Comparison of ENCODE assay signal across 14 cellular contexts in genomic region chr6:74068945-74069570, GRCh38.
A peak's percentile ranks its signal among the peaks of the same experiment; 100 is the strongest.
DNase-seq lines count a peak whose midpoint lies in the region; TF ChIP-seq lines count a peak whose summit lies in the region.
"Had no signal": no experiment of that assay in that cellular context is flagged by ENCODE, and none has a peak within 500 bp of the region (broad histone marks: within the 10 kb centered on the region; RNA-seq: fewer than 3 reads in every experiment).

No MANE protein-coding gene starts in this region.

- H3K18ac ChIP-seq in mesenchymal stem cell (ENCODE audit: low read depth in 1 of 2, low read length in 2 of 2) = peak overlapping the region in 1 of 2 experiments; percentile 18

- no peak overlapping the region for H2BK15ac ChIP-seq in mesenchymal stem cell (ENCODE audit: low read depth, poor library complexity, severe bottlenecking)

- H3K4me1 ChIP-seq in mesenchymal stem cell (ENCODE audit: control insufficient read depth, insufficient read depth, low read depth, low read length) (no peaks in the 10 kb centered on the region), ascending aorta (no peaks in the 10 kb centered on the region)
- H3K4me1 ChIP-seq: pancreas had no signal

- H4K91ac ChIP-seq in mesenchymal stem cell (ENCODE audit: low read length) = no peak overlapping the region

- no peak overlapping the region for H3K4ac ChIP-seq in mesenchymal stem cell (ENCODE audit: low read depth in 1 of 2, low read length in 2 of 2)

- peak overlapping the region; percentile 38 to 86 for H2BK12ac ChIP-seq in mesenchymal stem cell (ENCODE audit: low read length in 2 of 2)

- H3K27ac ChIP-seq in brain microvascular endothelial cell (peak overlapping the region; percentile 74), mesenchymal stem cell (ENCODE audit: low read length, poor library complexity, severe bottlenecking) (no peak overlapping the region), ascending aorta (no peak overlapping the region)
- H3K27ac ChIP-seq: coronary artery, pancreas, vagina had no signal

- H3K36me3 ChIP-seq in brain microvascular endothelial cell (replicated peaks) = no peaks in the 10 kb centered on the region
- H3K36me3 ChIP-seq in mesenchymal stem cell (ENCODE audit: control insufficient read depth in 1 of 2, insufficient read depth in 2 of 2, low read depth in 1 of 2, low read length in 2 of 2) = no peaks in the 10 kb centered on the region
- H3K36me3 ChIP-seq in ascending aorta = no peaks in the 10 kb centered on the region
- H3K36me3 ChIP-seq: pancreas, vagina had no signal

- H3K79me1 ChIP-seq in mesenchymal stem cell (replicated peaks; ENCODE audit: low read length, poor library complexity, severe bottlenecking) = no peaks in the 10 kb centered on the region

- H3K14ac ChIP-seq in mesenchymal stem cell (ENCODE audit: low read length in 2 of 2) = no peak overlapping the region

- H4K8ac ChIP-seq in mesenchymal stem cell (ENCODE audit: low read length) = no peak overlapping the region

- H3K27ac Mint-ChIP-seq in nephron progenitor cell = no peak overlapping the region
- H3K27ac Mint-ChIP-seq: B cell had no signal

- H2AFZ ChIP-seq in mesenchymal stem cell (ENCODE audit: low read depth, low read length) = peak overlapping the region; percentile 29

- no peak overlapping the region for H3K4me2 ChIP-seq in mesenchymal stem cell (ENCODE audit: low read length, poor library complexity, severe bottlenecking)

- H3K9ac ChIP-seq in mesenchymal stem cell (ENCODE audit: low read length) = peak overlapping the region; percentile 34

- DNase-seq in AG10803 (ENCODE audit: low read depth) (peak; percentile 93), HCEC 1CT (peak; percentile 81), brain microvascular endothelial cell (peak; percentile 54), mesenchymal stem cell (no peak), ascending aorta (ENCODE audit: low spot score in 2 of 2) (no peak), GF-D8 (lab: John Stamatoyannopoulos, UW) (no peak), nephron progenitor cell (no peak)
- DNase-seq in activated CD8-positive, alpha-beta memory T cell treated with anti-CD3 and anti-CD28 coated beads, Interleukin-2, amount 50 U/mL, for 48 hours = no peak
- DNase-seq: activated gamma-delta T cell treated with Interleukin-2 at 50 U/mL for 16 hours, aorta had no signal

- H3K9me3 ChIP-seq in mesenchymal stem cell (ENCODE audit: control insufficient read depth, low read length) (no peaks in the 10 kb centered on the region), ascending aorta (no peaks in the 10 kb centered on the region)
- H3K9me3 ChIP-seq: pancreas, vagina had no signal

- no peak overlapping the region for H2BK5ac ChIP-seq in mesenchymal stem cell (ENCODE audit: low read depth, low read length, poor library complexity, severe bottlenecking)

- no peak overlapping the region for H3K23ac ChIP-seq in mesenchymal stem cell (ENCODE audit: low read length in 2 of 2)

- H3K4me3 Mint-ChIP-seq in nephron progenitor cell = no peak overlapping the region
- H3K4me3 Mint-ChIP-seq: B cell had no signal

- no peak overlapping the region for H2BK120ac ChIP-seq in mesenchymal stem cell (ENCODE audit: low read depth, low read length)

- no peaks in the 10 kb centered on the region for H3K36me3 Mint-ChIP-seq in nephron progenitor cell (ENCODE audit: low read depth)

- intact Hi-C loops in ascending aorta (cut with DNase I) = no loop called here

- peaks cover 3% of the 10 kb centered on the region for H3K27me3 Mint-ChIP-seq in nephron progenitor cell (ENCODE audit: low read depth, poor library complexity)

- in situ Hi-C loops in brain microvascular endothelial cell (cut with HindIII; ENCODE audit: low pct_ligation_motif_present, low sequenced_read_pairs) = no loop called here

- no peaks in the 10 kb centered on the region for H3K4me1 Mint-ChIP-seq in nephron progenitor cell
- H3K4me1 Mint-ChIP-seq: B cell had no signal

- 100% methylated on average over 2 of the region's 4 CpGs for WGBS in mesenchymal stem cell

- H3K27me3 ChIP-seq in brain microvascular endothelial cell (replicated peaks) (no peaks in the 10 kb centered on the region), mesenchymal stem cell (ENCODE audit: control insufficient read depth in 1 of 2, insufficient read depth in 1 of 2, low read length in 2 of 2) (no peaks in the 10 kb centered on the region), ascending aorta (no peaks in the 10 kb centered on the region)
- H3K27me3 ChIP-seq: pancreas, vagina had no signal

- H2AK5ac ChIP-seq in mesenchymal stem cell (ENCODE audit: low read length, severe bottlenecking) = no peak overlapping the region

- no peak for TF ChIP-seq CTCF in AG10803 (conservative IDR thresholded peaks at IDR 0.05; ENCODE audit: low read length)
- TF ChIP-seq CTCF in brain microvascular endothelial cell (IDR thresholded peaks at IDR 0.05; ENCODE audit: low read depth, low read length, missing control alignments) = no peak
- no peak for TF ChIP-seq CTCF in ascending aorta (IDR thresholded peaks at IDR 0.05)
- no peak for TF ChIP-seq CTCF in nephron progenitor cell (IDR thresholded peaks at IDR 0.05)

- H3K4me3 ChIP-seq in AG10803 (ENCODE audit: low read length) (no peak overlapping the region), brain microvascular endothelial cell (ENCODE audit: low read depth, low read length) (no peak overlapping the region), mesenchymal stem cell (ENCODE audit: insufficient read depth in 1 of 2, low read depth in 1 of 2, low read length in 2 of 2) (no peak overlapping the region), ascending aorta (no peak overlapping the region)
- H3K4me3 ChIP-seq: coronary artery, pancreas, vagina had no signal

- H3K9me3 Mint-ChIP-seq in nephron progenitor cell = no peaks in the 10 kb centered on the region

Comparison
In these comparisons a context has a peak if more than half of its experiments do, and no peak if none do; other contexts are left out.
1. DNase-seq: peak in AG10803 (single experiment), HCEC 1CT (single experiment) and brain microvascular endothelial cell (single experiment); none in mesenchymal stem cell (single experiment), ascending aorta (0 of 2), GF-D8 (single experiment), activated CD8-positive, alpha-beta memory T cell treated with anti-CD3 and anti-CD28 coated beads, Interleukin-2, amount 50 U/mL, for 48 hours (single experiment) and nephron progenitor cell (single experiment).